15 cellular contexts compared by ENCODE assay signal in the genomic region with DNA sequence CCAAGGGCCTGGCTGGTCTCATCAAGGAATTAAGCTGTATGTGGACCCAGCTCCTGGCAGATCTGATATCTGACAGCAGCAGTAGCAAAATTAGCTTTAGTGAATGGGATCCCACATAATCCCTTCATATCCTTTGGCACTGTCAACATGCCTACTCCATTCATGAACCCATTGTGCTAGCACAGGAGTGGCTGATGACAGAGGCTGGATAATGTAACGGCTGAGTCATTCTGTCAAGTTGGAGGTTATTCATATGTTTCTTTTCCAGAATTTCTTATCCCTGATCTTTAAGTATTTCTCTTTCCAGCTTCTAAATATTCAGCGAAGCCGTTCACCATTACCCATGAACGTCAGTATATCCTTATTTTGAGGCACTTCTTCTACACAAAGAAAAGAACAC.
DNase-seq lines count a peak whose midpoint lies in the region; ATAC-seq and TF ChIP-seq lines count a peak whose summit lies in the region.
"Had no signal": no experiment of that assay in that cellular context is flagged by ENCODE, and none has a peak within 500 bp of the region (broad histone marks: within the 10 kb centered on the region; RNA-seq: fewer than 3 reads in every experiment).

No MANE protein-coding gene starts in this region.

- H3K79me2 ChIP-seq in mammary epithelial cell (ENCODE audit: insufficient read depth, low read length), result no peaks in the 10 kb centered on the region

- no peak overlapping the region for H2BK12ac ChIP-seq in mesenchymal stem cell (ENCODE audit: low read length in 2 of 2)

- ATAC-seq in foreskin keratinocyte (peak; percentile 41), HG03025 (IDR thresholded peaks at IDR 0.05; ENCODE audit: low FRiP score, unreplicated experiment) (no peak)

- no peak overlapping the region for H3K4me3 ChIP-seq in mammary epithelial cell (replicated peaks in 1 of 3; ENCODE audit: insufficient read depth in 1 of 3, low read depth in 2 of 3, low read length in 3 of 3)
- no peak overlapping the region for H3K4me3 ChIP-seq in mesenchymal stem cell (ENCODE audit: insufficient read depth in 1 of 2, low read depth in 1 of 2, low read length in 2 of 2)

- no TSS peak for BruUV-seq in mammary epithelial cell (replicated peaks; lab: Mats Ljungman, UMichigan)

- no peaks in the 10 kb centered on the region for H3K36me3 ChIP-seq in mammary epithelial cell (ENCODE audit: insufficient read depth, low read length)
- no peaks in the 10 kb centered on the region for H3K36me3 ChIP-seq in mesenchymal stem cell (ENCODE audit: control insufficient read depth in 1 of 2, insufficient read depth in 2 of 2, low read depth in 1 of 2, low read length in 2 of 2)

- dilution Hi-C loops in mammary epithelial cell (cut with HindIII; ENCODE audit: low sequenced_read_pairs), result no loop called here

- no peaks in the 10 kb centered on the region for H3K4me1 ChIP-seq in mammary epithelial cell (ENCODE audit: insufficient read depth, low read length)
- H3K4me1 ChIP-seq in foreskin keratinocyte, result no peaks in the 10 kb centered on the region
- no peaks in the 10 kb centered on the region for H3K4me1 ChIP-seq in mesenchymal stem cell (ENCODE audit: control insufficient read depth, insufficient read depth, low read depth, low read length)

- no peaks in the 10 kb centered on the region for H4K20me1 ChIP-seq in mammary epithelial cell (ENCODE audit: insufficient read depth, low read length)

- intact Hi-C loops in mammary epithelial cell (cut with micrococcal nuclease), result no loop called here

- H3K4me2 ChIP-seq in mammary epithelial cell (ENCODE audit: insufficient read depth, low read depth, low read length) (no peak overlapping the region), mesenchymal stem cell (ENCODE audit: low read length, poor library complexity, severe bottlenecking) (no peak overlapping the region)

- H2BK5ac ChIP-seq in mesenchymal stem cell (ENCODE audit: low read depth, low read length, poor library complexity, severe bottlenecking), result no peak overlapping the region

- no peak overlapping the region for H4K91ac ChIP-seq in mesenchymal stem cell (ENCODE audit: low read length)

- H3K14ac ChIP-seq in mesenchymal stem cell (ENCODE audit: low read length in 2 of 2), result no peak overlapping the region

- TF ChIP-seq CTCF in mammary epithelial cell (conservative IDR thresholded peaks at IDR 0.05 in 1 of 2, IDR thresholded peaks at IDR 0.05 in 1 of 2; ENCODE audit: extremely low read depth in 1 of 2, insufficient read depth in 1 of 2, low read depth in 1 of 2, low read length in 2 of 2), result no peak
- no peak for TF ChIP-seq CTCF in foreskin keratinocyte (conservative IDR thresholded peaks at IDR 0.05)

- no peak overlapping the region for H2BK15ac ChIP-seq in mesenchymal stem cell (ENCODE audit: low read depth, poor library complexity, severe bottlenecking)

- peak; percentile 52 for DNase-seq in DMS53 (lab: John Stamatoyannopoulos, UW)
- DNase-seq in DMS53 treated with DMSO at 0.1 percent for 48 hours (lab: John Stamatoyannopoulos, UW; ENCODE audit: unreplicated experiment), result no peak
- DNase-seq in HT1080 (ENCODE audit: low read depth), result peak; percentile 17
- DNase-seq in mammary epithelial cell, result peak; percentile 21
- DNase-seq in foreskin keratinocyte, result no peak
- no peak for DNase-seq in mesenchymal stem cell
- no peak for DNase-seq in stimulated activated naive CD4-positive, alpha-beta T cell (lab: John Stamatoyannopoulos, UW)
- DNase-seq: CD4-positive, CD25-positive, alpha-beta regulatory T cell; MV-4-11; NCI-H1417; NCI-H187 treated with DMSO at 0.1 percent for 48 hours; NCI-H446; NCI-H69 had no signal

- H3K9ac ChIP-seq in mammary epithelial cell (ENCODE audit: insufficient read depth, low read length) (no peak overlapping the region), mesenchymal stem cell (ENCODE audit: low read length) (no peak overlapping the region)

- H3K9me3 ChIP-seq in mammary epithelial cell (replicated peaks; ENCODE audit: insufficient read depth, low read length) (no peaks in the 10 kb centered on the region), mesenchymal stem cell (ENCODE audit: control insufficient read depth, low read length) (no peaks in the 10 kb centered on the region)

- in situ Hi-C loops in mammary epithelial cell (cut with MboI; ENCODE audit: low sequenced_read_pairs in 2 of 2), result no loop called here

- CTCF ChIA-PET in mammary epithelial cell (lab: Charles Lee; ENCODE audit: low non-redundant PET), result no interaction called here

- no peak overlapping the region for H2AFZ ChIP-seq in mammary epithelial cell (ENCODE audit: low read depth, low read length)
- H2AFZ ChIP-seq in mesenchymal stem cell (ENCODE audit: low read depth, low read length), result no peak overlapping the region

- no peaks in the 10 kb centered on the region for H3K79me1 ChIP-seq in mesenchymal stem cell (replicated peaks; ENCODE audit: low read length, poor library complexity, severe bottlenecking)

- peak overlapping the region in 1 of 2 experiments; percentile 56 for H3K18ac ChIP-seq in mesenchymal stem cell (ENCODE audit: low read depth in 1 of 2, low read length in 2 of 2)

- WGBS in mammary epithelial cell (ENCODE audit: low coverage, missing lambda C conversion rate), result 71% methylated on average over 4 of the region's 4 CpGs
- 81% methylated on average over 4 of the region's 4 CpGs for WGBS in mesenchymal stem cell

- no peak overlapping the region for H3K4ac ChIP-seq in mesenchymal stem cell (ENCODE audit: low read depth in 1 of 2, low read length in 2 of 2)

- H2AK5ac ChIP-seq in mesenchymal stem cell (ENCODE audit: low read length, severe bottlenecking), result no peak overlapping the region

- no peak overlapping the region for H2BK120ac ChIP-seq in mesenchymal stem cell (ENCODE audit: low read depth, low read length)

- H3K27ac ChIP-seq in mammary epithelial cell (ENCODE audit: insufficient read depth, low read depth, low read length) (no peak overlapping the region), foreskin keratinocyte (no peak overlapping the region), mesenchymal stem cell (ENCODE audit: low read length, poor library complexity, severe bottlenecking) (no peak overlapping the region)
- H3K27ac ChIP-seq: 22Rv1 had no signal

- no peak overlapping the region for H3K23ac ChIP-seq in mesenchymal stem cell (ENCODE audit: low read length in 2 of 2)

- H3K27me3 ChIP-seq in mammary epithelial cell (ENCODE audit: insufficient read depth, low read length), result no peaks in the 10 kb centered on the region
- H3K27me3 ChIP-seq in foreskin keratinocyte, result no peaks in the 10 kb centered on the region
- no peaks in the 10 kb centered on the region for H3K27me3 ChIP-seq in mesenchymal stem cell (ENCODE audit: control insufficient read depth in 1 of 2, insufficient read depth in 1 of 2, low read length in 2 of 2)

- no peak overlapping the region for H4K8ac ChIP-seq in mesenchymal stem cell (ENCODE audit: low read length)

Comparison
In these comparisons a context has a peak if more than half of its experiments do, and no peak if none do; other contexts are left out.
1. DNase-seq: peak in DMS53 (single experiment), HT1080 (single experiment) and mammary epithelial cell (single experiment); none in DMS53 treated with DMSO at 0.1 percent for 48 hours (single experiment), foreskin keratinocyte (0 of 2), mesenchymal stem cell (single experiment) and stimulated activated naive CD4-positive, alpha-beta T cell (0 of 6).